Comparison of ENCODE assay signal across 20 cellular contexts in the genomic region with DNA sequence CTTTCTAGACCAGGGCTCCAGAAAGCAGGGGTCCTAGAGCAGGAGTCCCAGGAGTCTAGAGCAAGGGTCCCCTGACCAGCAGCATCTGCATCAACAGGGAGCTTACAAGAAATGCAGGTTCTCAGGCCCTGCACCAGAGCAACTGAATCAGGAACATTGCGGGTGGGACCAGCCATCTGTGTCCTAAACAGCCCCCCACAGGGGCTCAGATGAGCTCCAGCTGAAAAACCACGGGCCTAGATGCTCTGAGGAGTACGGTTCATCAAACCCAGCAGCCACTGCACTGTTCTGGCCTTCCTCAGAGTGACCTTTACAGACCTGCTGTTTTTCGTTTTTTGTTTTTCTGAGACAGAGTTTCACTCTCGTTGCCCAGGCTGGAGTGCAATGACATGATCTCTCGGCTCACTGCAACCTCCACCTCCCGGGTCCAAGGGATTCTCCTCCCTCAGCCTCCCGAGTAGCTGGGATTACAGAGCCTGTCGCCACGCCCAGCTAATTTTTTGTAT.
DNase-seq lines count a peak whose midpoint lies in the region; ATAC-seq, FAIRE-seq and TF ChIP-seq lines count a peak whose summit lies in the region.
"Had no signal": no experiment of that assay in that cellular context is flagged by ENCODE, and none has a peak within 500 bp of the region (broad histone marks: within the 10 kb centered on the region; RNA-seq: fewer than 3 reads in every experiment).

No MANE protein-coding gene starts in this region.

- in situ Hi-C loops in GM12878 (cut with MboI): loop anchor here (5.0 kb wide), 1 partner anchor 168 kb away; no protein-coding TSS in a partner anchor

- H3K27ac Mint-ChIP-seq in Calu3 (ENCODE audit: unreplicated experiment): no peak overlapping the region
- H3K27ac Mint-ChIP-seq: CD8-positive, alpha-beta T cell; GM23338; HFFc6 had no signal

- H3K4me3 Mint-ChIP-seq in Calu3 (ENCODE audit: low read depth, unreplicated experiment): peak overlapping the region; percentile 50
- H3K4me3 Mint-ChIP-seq: CD8-positive, alpha-beta T cell; GM23338; HFFc6 had no signal

- RAD21 ChIA-PET in GM12878 (lab: Charles Lee; ENCODE audit: unreplicated experiment): interaction anchor here (0.8 to 10.1 kb wide), 23 partner anchors 28 to 687 kb away, joined by 3 to 271 read pairs (median 5); no protein-coding TSS in a partner anchor

- H3K9me3 ChIP-seq in GM12878 (replicated peaks; ENCODE audit: control insufficient read depth, insufficient read depth, low read length): no peaks in the 10 kb centered on the region
- no peaks in the 10 kb centered on the region for H3K9me3 ChIP-seq in spleen
- H3K9me3 ChIP-seq: A549 had no signal

- POLR2A ChIA-PET in GM12878 (lab: Charles Lee): interaction anchor here (1.0 to 2.1 kb wide), 2 partner anchors 29 to 167 kb away, joined by 3 to 7 read pairs; no protein-coding TSS in a partner anchor

- intact Hi-C loops in Calu3 (cut with micrococcal nuclease; ENCODE audit: unreplicated experiment): no loop called here
- intact Hi-C loops in GM12878 (cut with micrococcal nuclease; ENCODE audit: unreplicated experiment): loop anchor here (1.0 kb wide), 1 partner anchor 427 kb away; no protein-coding TSS in a partner anchor
- intact Hi-C loops in spleen (cut with DNase I; ENCODE audit: low total_unique reads): loop anchor here (10.0 kb wide), 1 partner anchor 816 kb away; no protein-coding TSS in a partner anchor

- H3K4me3 ChIP-seq in GM12878 (no peak overlapping the region), spleen (no peak overlapping the region)
- H3K4me3 ChIP-seq: A549, GM23338, K562 had no signal

- no peak overlapping the region for H3K9ac ChIP-seq in GM12878 (ENCODE audit: control insufficient read depth, insufficient read depth, low read length)

- H2AFZ ChIP-seq in GM12878 (ENCODE audit: control insufficient read depth, low read depth, low read length): no peak overlapping the region
- H2AFZ ChIP-seq: GM23338 had no signal

- 38% methylated on average over 10 of the region's 10 CpGs for WGBS in GM12878 (ENCODE audit: insufficient coverage, insufficient replicate concordance, low lambda C conversion rate, missing lambda C conversion rate)
- 84 to 90% (median 88%) methylated on average over 10 of the region's 10 CpGs for WGBS in spleen, 5 donors

- H3K79me2 ChIP-seq in GM12878 (ENCODE audit: control insufficient read depth, insufficient read depth, low read length): no peaks in the 10 kb centered on the region

- CTCF ChIA-PET in Calu3 (lab: Charles Lee): interaction anchor here (1.3 kb wide), 1 partner anchor 59 kb away, joined by 3 read pairs; no protein-coding TSS in a partner anchor
- CTCF ChIA-PET in GM12878 (lab: Yijun Ruan, JAX): interaction anchor here (0.6 to 12.0 kb wide), 44 partner anchors 10 to 815 kb away, joined by 3 to 527 read pairs (median 6); a partner anchor contains a TSS

- H3K4me1 ChIP-seq in GM12878 (ENCODE audit: control insufficient read depth, insufficient read depth, low read length) (no peaks in the 10 kb centered on the region), spleen (no peaks in the 10 kb centered on the region)

- TF ChIP-seq EP300 in GM12878 (IDR thresholded peaks at IDR 0.05; ENCODE audit: borderline replicate concordance in 1 of 2, control insufficient read depth in 1 of 2, low read depth in 2 of 2, low read length in 2 of 2): no peak

- no peaks in the 10 kb centered on the region for H3K27me3 Mint-ChIP-seq in Calu3 (ENCODE audit: unreplicated experiment)

- FAIRE-seq in GM12878 (lab: Jason Lieb, UNC): no peak
- FAIRE-seq: A549, G401.6, GM12892, GM18507, H54, HTR-8/SVneo, K562 had no signal

- no peak overlapping the region for H3K4me2 ChIP-seq in GM12878 (ENCODE audit: control insufficient read depth, insufficient read depth)
- H3K4me2 ChIP-seq: A549, GM23338 had no signal

- H3K27me3 ChIP-seq in GM12878 (replicated peaks in 1 of 2; ENCODE audit: control insufficient read depth in 2 of 2, insufficient read depth in 2 of 2, low read length in 1 of 2): no peaks in the 10 kb centered on the region
- H3K27me3 ChIP-seq in spleen (replicated peaks in 1 of 7): peaks cover 0 to 50% (median 0%) of the 10 kb centered on the region in 7 donors

- peaks cover 13% of the 10 kb centered on the region for H3K36me3 Mint-ChIP-seq in Calu3 (ENCODE audit: insufficient read depth, unreplicated experiment)
- H3K36me3 Mint-ChIP-seq: CD8-positive, alpha-beta T cell had no signal

- TF ChIP-seq CTCF in Calu3 (IDR thresholded peaks at IDR 0.05; ENCODE audit: unreplicated experiment) (no peak), GM12878 (IDR thresholded peaks at IDR 0.05 in 2 of 3, conservative IDR thresholded peaks at IDR 0.05 in 1 of 3; ENCODE audit: control insufficient read depth in 2 of 3, extremely low read depth in 1 of 3, insufficient read depth in 1 of 3, low read depth in 3 of 3, low read length in 3 of 3) (no peak), spleen (IDR thresholded peaks at IDR 0.05 in 8 of 11, conservative IDR thresholded peaks at IDR 0.05 in 3 of 11) (no peak)

- no peaks in the 10 kb centered on the region for H3K9me3 Mint-ChIP-seq in Calu3 (ENCODE audit: low read depth, unreplicated experiment)
- H3K9me3 Mint-ChIP-seq: CD8-positive, alpha-beta T cell; GM23338; HFFc6 had no signal

- no peaks in the 10 kb centered on the region for H4K20me1 ChIP-seq in GM12878 (ENCODE audit: control insufficient read depth, insufficient read depth)

- TF ChIP-seq RAD21 in GM12878 (IDR thresholded peaks at IDR 0.05; ENCODE audit: insufficient read depth, low read depth, low read length): no peak

- H3K36me3 ChIP-seq in GM12878 (ENCODE audit: control insufficient read depth in 2 of 2, insufficient read depth in 2 of 2, low read length in 1 of 2) (no peaks in the 10 kb centered on the region; a peak in 1 of 4 replicates), spleen (no peaks in the 10 kb centered on the region)

- H3K27ac ChIP-seq in GM12878 (ENCODE audit: control insufficient read depth, insufficient read depth) (no peak overlapping the region), spleen (no peak overlapping the region)

- SMC1A ChIA-PET in GM12878 (lab: Charles Lee; ENCODE audit: uncharacterized antibody, unreplicated experiment): interaction anchor here (0.6 to 11.9 kb wide), 31 partner anchors 9 to 1396 kb away, joined by 3 to 349 read pairs (median 4); no protein-coding TSS in a partner anchor

- BruUV-seq in Calu3 (replicated peaks; lab: Mats Ljungman, UMichigan): no TSS peak
- no TSS peak for BruUV-seq in GM12878 (replicated peaks; lab: Mats Ljungman, UMichigan)

- TF ChIP-seq POLR2A in GM12878 (IDR thresholded peaks at IDR 0.05; ENCODE audit: low read depth, low read length) (no peak), spleen (IDR thresholded peaks at IDR 0.05) (no peak)

- ATAC-seq in GM12878: peak; percentile 13; the same call in 2 of the 3 replicates
- ATAC-seq: A549; CD8-positive, alpha-beta T cell; GM23338; HCT116; K562 had no signal

- peaks cover 4% of the 10 kb centered on the region for H3K4me1 Mint-ChIP-seq in Calu3 (ENCODE audit: low read depth, unreplicated experiment)

- DNase-seq in Calu3: no peak
- DNase-seq in GM12878 (ENCODE audit: low read depth, low spot score): no peak
- DNase-seq in spleen: peak; percentile 31
- no peak for DNase-seq in HCEC 1CT
- no peak for DNase-seq in NCI-H1417 treated with DMSO at 0.1 percent for 48 hours (lab: John Stamatoyannopoulos, UW)
- DNase-seq in NCI-H524 (lab: John Stamatoyannopoulos, UW): no peak
- DNase-seq: AML-193; CD8-positive, alpha-beta T cell; DMS 273 treated with DMSO at 0.1 percent for 48 hours; HFFc6; IMR-90 had no signal

TF ChIP-seq in GM12878, 131 proteins besides CTCF, POLR2A, EP300 and RAD21 (continues in another document):
- TF ChIP-seq SIX5 (IDR thresholded peaks at IDR 0.05; ENCODE audit: low read depth, low read length, severe bottlenecking) (no peak), BACH1 (IDR thresholded peaks at IDR 0.05; ENCODE audit: borderline replicate concordance) (no peak)
- TF ChIP-seq, protein P1, sequence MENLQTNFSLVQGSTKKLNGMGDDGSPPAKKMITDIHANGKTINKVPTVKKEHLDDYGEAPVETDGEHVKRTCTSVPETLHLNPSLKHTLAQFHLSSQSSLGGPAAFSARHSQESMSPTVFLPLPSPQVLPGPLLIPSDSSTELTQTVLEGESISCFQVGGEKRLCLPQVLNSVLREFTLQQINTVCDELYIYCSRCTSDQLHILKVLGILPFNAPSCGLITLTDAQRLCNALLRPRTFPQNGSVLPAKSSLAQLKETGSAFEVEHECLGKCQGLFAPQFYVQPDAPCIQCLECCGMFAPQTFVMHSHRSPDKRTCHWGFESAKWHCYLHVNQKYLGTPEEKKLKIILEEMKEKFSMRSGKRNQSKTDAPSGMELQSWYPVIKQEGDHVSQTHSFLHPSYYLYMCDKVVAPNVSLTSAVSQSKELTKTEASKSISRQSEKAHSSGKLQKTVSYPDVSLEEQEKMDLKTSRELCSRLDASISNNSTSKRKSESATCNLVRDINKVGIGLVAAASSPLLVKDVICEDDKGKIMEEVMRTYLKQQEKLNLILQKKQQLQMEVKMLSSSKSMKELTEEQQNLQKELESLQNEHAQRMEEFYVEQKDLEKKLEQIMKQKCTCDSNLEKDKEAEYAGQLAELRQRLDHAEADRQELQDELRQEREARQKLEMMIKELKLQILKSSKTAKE (IDR thresholded peaks at IDR 0.05; ENCODE audit: low read depth, poor library complexity, severe bottlenecking): no peak
